ENCODE assay signal across 10 cellular contexts in genomic region chr4:52869196-52869595, GRCh38. TPM values are rescaled to one million over a fixed set of nuclear protein-coding genes. Genes with fewer than 3 reads are reported as not detected.
DNase-seq lines count a peak whose midpoint lies in the region; ATAC-seq and TF ChIP-seq lines count a peak whose summit lies in the region.
"Had no signal": no experiment of that assay in that cellular context is flagged by ENCODE, and none has a peak within 500 bp of the region (broad histone marks: within the 10 kb centered on the region; RNA-seq: fewer than 3 reads in every experiment).

No MANE protein-coding gene starts in this region.

- H3K27ac Mint-ChIP-seq in stimulated activated effector memory CD8-positive, alpha-beta T cell treated with anti-CD3 and anti-CD28 coated beads, Interleukin-12 subunit alpha, Interleukin-12 subunit beta, amount 100 ng/mL, for 72 hours: no peak overlapping the region

- H3K4me3 ChIP-seq in HEK293 (ENCODE audit: low read depth, low read length) (no peak overlapping the region), spleen (no peak overlapping the region), esophagus squamous epithelium (no peak overlapping the region)
- H3K4me3 ChIP-seq: SJSA1 had no signal

- H3K36me3 Mint-ChIP-seq in stimulated activated effector memory CD8-positive, alpha-beta T cell treated with anti-CD3 and anti-CD28 coated beads, Interleukin-12 subunit alpha, Interleukin-12 subunit beta, amount 100 ng/mL, for 72 hours: peaks cover 11% of the 10 kb centered on the region

- CTCF ChIA-PET in HEK293 (lab: Yijun Ruan, JAX): interaction anchor here (1.5 kb wide), 1 partner anchor 42 kb away, joined by 3 read pairs; no protein-coding TSS in a partner anchor

- H3K4me3 Mint-ChIP-seq in stimulated activated effector memory CD8-positive, alpha-beta T cell treated with anti-CD3 and anti-CD28 coated beads, Interleukin-12 subunit alpha, Interleukin-12 subunit beta, amount 100 ng/mL, for 72 hours: no peak overlapping the region
- H3K4me3 Mint-ChIP-seq: central memory CD8-positive, alpha-beta T cell had no signal

- no peak for ATAC-seq in esophagus mucosa
- ATAC-seq in stimulated activated effector memory CD8-positive, alpha-beta T cell treated with anti-CD3 and anti-CD28 coated beads, Interleukin-12 subunit alpha, Interleukin-12 subunit beta, amount 100 ng/mL, for 72 hours: no peak

- intact Hi-C loops in spleen (cut with DNase I; ENCODE audit: low total_unique reads) (no loop called here), esophagus squamous epithelium (cut with DNase I) (loop anchor here (10.0 kb wide), 1 partner anchor 144 kb away; no protein-coding TSS in a partner anchor)

- no peaks in the 10 kb centered on the region for H3K9me3 Mint-ChIP-seq in stimulated activated effector memory CD8-positive, alpha-beta T cell treated with anti-CD3 and anti-CD28 coated beads, Interleukin-12 subunit alpha, Interleukin-12 subunit beta, amount 100 ng/mL, for 72 hours
- H3K9me3 Mint-ChIP-seq: central memory CD8-positive, alpha-beta T cell had no signal

- POLR2A ChIA-PET in HEK293 (lab: Yijun Ruan, JAX): no interaction called here

- TF ChIP-seq POLR2A in spleen (IDR thresholded peaks at IDR 0.05): no peak
- no peak for TF ChIP-seq POLR2A in esophagus squamous epithelium (IDR thresholded peaks at IDR 0.05)

- H3K9me3 ChIP-seq in HEK293 (ENCODE audit: control insufficient read depth, insufficient read depth, low read depth, low read length): no peaks in the 10 kb centered on the region
- H3K9me3 ChIP-seq in spleen: no peaks in the 10 kb centered on the region
- no peaks in the 10 kb centered on the region for H3K9me3 ChIP-seq in esophagus squamous epithelium
- H3K9me3 ChIP-seq: SJSA1 had no signal

- H3K36me3 ChIP-seq in HEK293 (ENCODE audit: control insufficient read depth in 2 of 2, insufficient read depth in 1 of 2, low read length in 2 of 2) (peaks cover 0 to 35% of the 10 kb centered on the region in 2 experiments; a peak in 1 of 3 replicates), spleen (peaks cover 0 to 42% (median 0%) of the 10 kb centered on the region in 6 donors), esophagus squamous epithelium (peaks cover 0 to 12% (median 0%) of the 10 kb centered on the region in 3 donors)

- DNase-seq in anterior cingulate cortex (lab: John Stamatoyannopoulos, UW) (peak in 48 of 58 donors; percentile 10 to 77 (median 46)), hippocampal formation (lab: John Stamatoyannopoulos, UW) (peak; percentile 12 to 64), spleen (no peak), esophagus squamous epithelium (lab: John Stamatoyannopoulos, UW) (no peak)
- no peak for DNase-seq in stimulated activated effector memory CD8-positive, alpha-beta T cell treated with anti-CD3 and anti-CD28 coated beads, Interleukin-12 subunit alpha, Interleukin-12 subunit beta, amount 100 ng/mL, for 72 hours (ENCODE audit: low spot score in 2 of 2)
- DNase-seq in activated effector memory CD4-positive, alpha-beta T cell treated with anti-CD3 and anti-CD28 coated beads, Interleukin-2, amount 50 U/mL, for 16 hours: no peak

- H3K4me1 Mint-ChIP-seq in stimulated activated effector memory CD8-positive, alpha-beta T cell treated with anti-CD3 and anti-CD28 coated beads, Interleukin-12 subunit alpha, Interleukin-12 subunit beta, amount 100 ng/mL, for 72 hours: no peaks in the 10 kb centered on the region
- H3K4me1 Mint-ChIP-seq: central memory CD8-positive, alpha-beta T cell had no signal

- H3K27ac ChIP-seq in HEK293 (ENCODE audit: extremely low read depth, low read depth, low read length): no peak overlapping the region
- peak overlapping the region in 6 of 8 donors; percentile 4 to 85 (median 53) for H3K27ac ChIP-seq in spleen
- H3K27ac ChIP-seq in esophagus squamous epithelium: peak overlapping the region in 2 of 4 donors; percentile 2 to 34
- H3K27ac ChIP-seq: SJSA1 had no signal

- WGBS in spleen, 5 donors: 79 to 85% (median 83%) methylated on average over 10 to 12 of the region's 12 CpGs
- 44 to 61% methylated on average over 6 to 10 of the region's 12 CpGs for WGBS in esophagus squamous epithelium, 2 donors

- H3K4me1 ChIP-seq in HEK293 (ENCODE audit: control insufficient read depth, insufficient read depth, low read length) (no peaks in the 10 kb centered on the region), spleen (peaks cover 0 to 10% (median 0%) of the 10 kb centered on the region in 6 donors), esophagus squamous epithelium (peaks cover 0 to 18% (median 0%) of the 10 kb centered on the region in 3 donors)

- H3K27me3 ChIP-seq in spleen (replicated peaks in 1 of 7) (no peaks in the 10 kb centered on the region), esophagus squamous epithelium (no peaks in the 10 kb centered on the region)
- H3K27me3 ChIP-seq: SJSA1 had no signal

- TF ChIP-seq CTCF in HEK293 (tag by site-specific recombination; IDR thresholded peaks at IDR 0.05) (no peak), spleen (IDR thresholded peaks at IDR 0.05 in 8 of 11, conservative IDR thresholded peaks at IDR 0.05 in 3 of 11) (no peak), esophagus squamous epithelium (IDR thresholded peaks at IDR 0.05) (no peak)

TF ChIP-seq in HEK293, 187 proteins besides CTCF, POLR2A, EP300 and RAD21:
- TF ChIP-seq ZNF785 (tag by site-specific recombination; IDR thresholded peaks at IDR 0.05) (no peak), GLIS1 (tag by site-specific recombination; IDR thresholded peaks at IDR 0.05) (0 out of 2 replicates have a peak, but pooled peaks have one; percentile 12)

RNA-seq across cellular contexts. Expression of gene RASL11B, which starts 7.1 kb away (rescaled TPM):
- 10 to 100 TPM in 5 of 7 donors, 1 to 10 TPM in 2; 4.4 to 55.6 (median 31.6) TPM for total RNA-seq in spleen
- 10 to 100 TPM; 12.2 to 16.5 (median 13.6) TPM for polyA plus RNA-seq in spleen
- total RNA-seq in esophagus squamous epithelium: under 1 TPM; 0.15 to 0.97 (median 0.83) TPM
- 1.0 TPM for total RNA-seq in esophagus mucosa

Comparison
In these comparisons a context has a peak if more than half of its experiments do, and no peak if none do; other contexts are left out.
1. DNase-seq: peak in anterior cingulate cortex (48 of 58) and hippocampal formation (2 of 2); none in spleen (single experiment), esophagus squamous epithelium (single experiment), stimulated activated effector memory CD8-positive, alpha-beta T cell treated with anti-CD3 and anti-CD28 coated beads, Interleukin-12 subunit alpha, Interleukin-12 subunit beta, amount 100 ng/mL, for 72 hours (0 of 2) and activated effector memory CD4-positive, alpha-beta T cell treated with anti-CD3 and anti-CD28 coated beads, Interleukin-2, amount 50 U/mL, for 16 hours (single experiment).